Comparison of ENCODE assay signal across 9 cellular contexts in the genomic region with DNA sequence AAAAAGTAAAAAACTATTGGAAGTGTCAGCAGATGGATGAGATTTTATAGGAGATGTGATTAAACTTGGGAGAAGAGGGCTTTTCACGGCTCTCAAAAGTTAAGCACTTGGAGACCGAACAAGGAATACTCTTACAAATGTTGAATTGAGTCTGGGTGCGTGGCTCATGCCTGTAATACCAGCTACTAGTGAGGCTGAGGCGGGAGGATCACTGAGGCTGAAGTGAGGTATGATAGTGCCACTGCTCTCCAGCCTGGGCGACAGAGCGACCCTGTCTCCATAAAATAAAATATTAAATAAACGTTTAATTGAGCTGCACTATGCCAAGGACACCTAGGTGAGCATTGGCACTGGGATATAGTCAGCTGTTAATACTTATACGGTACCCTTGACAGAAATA. TPM values are rescaled to one million over a fixed set of nuclear protein-coding genes. Genes with fewer than 3 reads are reported as not detected.
DNase-seq lines count a peak whose midpoint lies in the region; ATAC-seq and TF ChIP-seq lines count a peak whose summit lies in the region.
"Had no signal": no experiment of that assay in that cellular context is flagged by ENCODE, and none has a peak within 500 bp of the region (broad histone marks: within the 10 kb centered on the region; RNA-seq: fewer than 3 reads in every experiment).

No MANE protein-coding gene starts in this region.

- H3K27me3 Mint-ChIP-seq in WTC11 (ENCODE audit: low read depth) = no peaks in the 10 kb centered on the region
- H3K27me3 Mint-ChIP-seq in type B pancreatic cell = no peaks in the 10 kb centered on the region

- H3K4me1 Mint-ChIP-seq in WTC11 (peaks cover 34% of the 10 kb centered on the region), type B pancreatic cell (ENCODE audit: unreplicated experiment) (peaks cover 47% of the 10 kb centered on the region)

- H3K36me3 ChIP-seq in iPS-20b (ENCODE audit: insufficient read depth, low read depth, low read length) = peaks cover 9% of the 10 kb centered on the region

- no peaks in the 10 kb centered on the region for H3K27me3 ChIP-seq in iPS-20b (ENCODE audit: insufficient read depth, low read length)

- peak overlapping the region; percentile 94; the same call in 1 of the 2 replicates for H3K4me3 ChIP-seq in iPS-20b (ENCODE audit: low read length)

- H3K27ac Mint-ChIP-seq in WTC11 = peak overlapping the region; percentile 10; the same call in 1 of the 2 replicates
- peak overlapping the region; percentile 100 for H3K27ac Mint-ChIP-seq in type B pancreatic cell

- CTCF ChIA-PET in WTC11 (lab: Charles Lee) = interaction anchor here (1.8 kb wide), 1 partner anchor 640 kb away, joined by 5 read pairs; no protein-coding TSS in a partner anchor

- POLR2A ChIA-PET in WTC11 (lab: Charles Lee) = no interaction called here

- peak overlapping the region; percentile 99 for H3K4me3 Mint-ChIP-seq in WTC11
- peak overlapping the region; percentile 100 for H3K4me3 Mint-ChIP-seq in type B pancreatic cell

- peak overlapping the region; percentile 98; the same call in 1 of the 2 replicates for H3K9ac ChIP-seq in iPS-20b (ENCODE audit: low read depth, low read length)

- intact Hi-C loops in left cardiac atrium (cut with DNase I) (no loop called here), cardiac septum (cut with DNase I) (loop anchor here (5.0 kb wide), 1 partner anchor 595 kb away; the partner anchor contains the start of gene CCDC82), head of caudate nucleus (cut with DNase I) (no loop called here)

- H3K9me3 ChIP-seq in iPS-20b (ENCODE audit: insufficient read depth, low read depth, low read length) = no peaks in the 10 kb centered on the region

- H3K9me3 Mint-ChIP-seq in WTC11 (no peaks in the 10 kb centered on the region), type B pancreatic cell (no peaks in the 10 kb centered on the region)

- H3K27ac ChIP-seq in iPS-20b (ENCODE audit: low read length) = no peak overlapping the region

- ATAC-seq in left cardiac atrium (no peak), WTC11 (no peak)

- H3K4me1 ChIP-seq in iPS-20b (ENCODE audit: insufficient read depth, low read length) = peaks cover 7% of the 10 kb centered on the region; the same call in 1 of the 2 replicates

- no peak for TF ChIP-seq CTCF in WTC11 (IDR thresholded peaks at IDR 0.05)
- no peak for TF ChIP-seq CTCF in type B pancreatic cell (conservative IDR thresholded peaks at IDR 0.05)

- H3K36me3 Mint-ChIP-seq in WTC11 (peaks cover 8% of the 10 kb centered on the region), type B pancreatic cell (peaks cover 9% of the 10 kb centered on the region)

- DNase-seq in left cardiac atrium (peak; percentile 20), cardiac septum (ENCODE audit: low spot score) (no peak), WTC11 (ENCODE audit: low spot score) (no peak), type B pancreatic cell (ENCODE audit: extremely low spot score, unreplicated experiment) (no peak), HCEC 1CT (no peak), head of caudate nucleus (no peak), NCI-H1092 treated with DMSO at 0.1 percent for 48 hours (lab: John Stamatoyannopoulos, UW) (no peak)
- DNase-seq: NK-92 treated with Interleukin-12 subunit alpha and Interleukin-12 subunit beta, amount 100 ng/mL, for 24 hours had no signal

TF ChIP-seq in WTC11, 78 proteins besides CTCF, POLR2A, EP300 and RAD21:
- TF ChIP-seq TCF7 (CRISPR knock-in tag; IDR thresholded peaks at IDR 0.05; ENCODE audit: low read depth) = no peak
- no peak for TF ChIP-seq EMX1 (CRISPR knock-in tag; IDR thresholded peaks at IDR 0.05)
- no peak for TF ChIP-seq HMGXB4 (CRISPR knock-in tag; IDR thresholded peaks at IDR 0.05)
- TF ChIP-seq USF2 (CRISPR knock-in tag; IDR thresholded peaks at IDR 0.05) = no peak
- TF ChIP-seq, protein P1, sequence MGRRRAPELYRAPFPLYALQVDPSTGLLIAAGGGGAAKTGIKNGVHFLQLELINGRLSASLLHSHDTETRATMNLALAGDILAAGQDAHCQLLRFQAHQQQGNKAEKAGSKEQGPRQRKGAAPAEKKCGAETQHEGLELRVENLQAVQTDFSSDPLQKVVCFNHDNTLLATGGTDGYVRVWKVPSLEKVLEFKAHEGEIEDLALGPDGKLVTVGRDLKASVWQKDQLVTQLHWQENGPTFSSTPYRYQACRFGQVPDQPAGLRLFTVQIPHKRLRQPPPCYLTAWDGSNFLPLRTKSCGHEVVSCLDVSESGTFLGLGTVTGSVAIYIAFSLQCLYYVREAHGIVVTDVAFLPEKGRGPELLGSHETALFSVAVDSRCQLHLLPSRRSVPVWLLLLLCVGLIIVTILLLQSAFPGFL (CRISPR knock-in tag; IDR thresholded peaks at IDR 0.05; ENCODE audit: borderline replicate concordance) = no peak
- no peak for TF ChIP-seq KAT7 (CRISPR knock-in tag; IDR thresholded peaks at IDR 0.05; ENCODE audit: borderline replicate concordance)
- TF ChIP-seq ETV6 (CRISPR knock-in tag; IDR thresholded peaks at IDR 0.05) = no peak
- TF ChIP-seq, protein P2, sequence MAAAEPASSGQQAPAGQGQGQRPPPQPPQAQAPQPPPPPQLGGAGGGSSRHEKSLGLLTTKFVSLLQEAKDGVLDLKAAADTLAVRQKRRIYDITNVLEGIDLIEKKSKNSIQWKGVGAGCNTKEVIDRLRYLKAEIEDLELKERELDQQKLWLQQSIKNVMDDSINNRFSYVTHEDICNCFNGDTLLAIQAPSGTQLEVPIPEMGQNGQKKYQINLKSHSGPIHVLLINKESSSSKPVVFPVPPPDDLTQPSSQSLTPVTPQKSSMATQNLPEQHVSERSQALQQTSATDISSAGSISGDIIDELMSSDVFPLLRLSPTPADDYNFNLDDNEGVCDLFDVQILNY (CRISPR knock-in tag; IDR thresholded peaks at IDR 0.05) = no peak
- no peak for TF ChIP-seq SMAD4 (CRISPR knock-in tag; IDR thresholded peaks at IDR 0.05)
- no peak for TF ChIP-seq HMGA2 (CRISPR knock-in tag; IDR thresholded peaks at IDR 0.05)

RNA-seq across cellular contexts. Expression of gene CEP57, which starts 1.9 kb away (rescaled TPM):
- total RNA-seq in left cardiac atrium = 10 to 100 TPM; 21.8 to 26.0 TPM
- total RNA-seq in cardiac septum = 27.8 TPM
- total RNA-seq in WTC11 (2021) = 67.6 to 70.7 TPM (median 70.2 TPM) in 3 replicates
- 42.6 and 61.3 TPM in 2 replicates for total RNA-seq in type B pancreatic cell (ENCODE audit: low replicate concordance)

RNA-seq across cellular contexts. Expression of gene FAM76B, which starts 2.6 kb away (rescaled TPM):
- 10 to 100 TPM in 1 of 2 donors, 1 to 10 TPM in 1; 8.0 to 11.4 TPM for total RNA-seq in left cardiac atrium
- 9.2 TPM for total RNA-seq in cardiac septum
- 30.0 to 32.0 TPM (median 30.0 TPM) in 3 replicates for total RNA-seq in WTC11 (2021)
- 17.1 and 30.7 TPM in 2 replicates for total RNA-seq in type B pancreatic cell (ENCODE audit: low replicate concordance)
